9 cellular contexts compared by ENCODE assay signal in genomic region chr5:119031905-119032304, GRCh38. TPM values are rescaled to one million over a fixed set of nuclear protein-coding genes. Genes with fewer than 3 reads are reported as not detected.
A peak's percentile ranks its signal among the peaks of the same experiment; 100 is the strongest.
DNase-seq lines count a peak whose midpoint lies in the region; ATAC-seq and TF ChIP-seq lines count a peak whose summit lies in the region.
"Had no signal": no experiment of that assay in that cellular context is flagged by ENCODE, and none has a peak within 500 bp of the region (broad histone marks: within the 10 kb centered on the region; RNA-seq: fewer than 3 reads in every experiment).

No MANE protein-coding gene starts in this region.

- ATAC-seq in GM19467 (IDR thresholded peaks at IDR 0.05; ENCODE audit: unreplicated experiment) (peak; percentile 54), HG03457 (IDR thresholded peaks at IDR 0.05; ENCODE audit: unreplicated experiment) (peak; percentile 45), foreskin keratinocyte (no peak), omental fat pad (ENCODE audit: low FRiP score) (no peak)

- no peak for TF ChIP-seq CTCF in left ventricle myocardium inferior (IDR thresholded peaks at IDR 0.05; ENCODE audit: borderline replicate concordance)
- TF ChIP-seq CTCF in foreskin keratinocyte (conservative IDR thresholded peaks at IDR 0.05) = no peak
- no peak for TF ChIP-seq CTCF in omental fat pad (IDR thresholded peaks at IDR 0.05)

- no peaks in the 10 kb centered on the region for H3K9me3 ChIP-seq in left ventricle myocardium inferior (replicated peaks)
- H3K9me3 ChIP-seq: neutrophil had no signal

- H3K27me3 ChIP-seq in left ventricle myocardium inferior (ENCODE audit: low read depth) (no peaks in the 10 kb centered on the region), foreskin keratinocyte (no peaks in the 10 kb centered on the region)
- H3K27me3 ChIP-seq: neutrophil had no signal

- intact Hi-C loops in left ventricle myocardium inferior (cut with micrococcal nuclease) = no loop called here

- no peak overlapping the region for H3K4me3 ChIP-seq in left ventricle myocardium inferior

- DNase-seq in ELR (ENCODE audit: low read depth) = peak; percentile 32
- DNase-seq in dermis blood vessel endothelial cell = peak; percentile 1
- DNase-seq in left ventricle myocardium inferior = no peak
- DNase-seq in foreskin keratinocyte = no peak
- DNase-seq in 8988T = no peak
- DNase-seq in omental fat pad (ENCODE audit: low spot score) = no peak

- H3K27ac ChIP-seq in left ventricle myocardium inferior (replicated peaks) (no peak overlapping the region), foreskin keratinocyte (no peak overlapping the region)
- H3K27ac ChIP-seq: neutrophil had no signal

- no peaks in the 10 kb centered on the region for H3K36me3 ChIP-seq in left ventricle myocardium inferior
- H3K36me3 ChIP-seq: neutrophil had no signal

- no peaks in the 10 kb centered on the region for H3K4me1 ChIP-seq in left ventricle myocardium inferior
- peaks cover 5% of the 10 kb centered on the region for H3K4me1 ChIP-seq in foreskin keratinocyte

RNA-seq across cellular contexts. Expression of gene DMXL1, which starts 39.0 kb away (rescaled TPM):
- total RNA-seq in dermis blood vessel endothelial cell (35.1 and 53.4 TPM in 2 replicates), left ventricle myocardium inferior (22.3 TPM), foreskin keratinocyte (9.2 and 9.4 TPM in 2 replicates), omental fat pad (10 to 100 TPM; 40.7 to 80.9 (median 46.6) TPM)
- polyA plus RNA-seq in foreskin keratinocyte = 3.0 TPM in 2 replicates

RNA-seq across cellular contexts. Expression of gene DTWD2, which starts 43.6 kb away (rescaled TPM):
- total RNA-seq in dermis blood vessel endothelial cell (3.1 and 3.2 TPM in 2 replicates), left ventricle myocardium inferior (14.7 TPM), foreskin keratinocyte (3.3 and 4.1 TPM in 2 replicates), omental fat pad (1 to 10 TPM; 2.8 to 7.1 (median 3.4) TPM)
- 0.54 and 0.78 TPM in 2 replicates for polyA plus RNA-seq in foreskin keratinocyte

Comparison
In these comparisons a context has a peak if more than half of its experiments do, and no peak if none do; other contexts are left out.
1. DNase-seq: peak in ELR (single experiment) and dermis blood vessel endothelial cell (single experiment); none in left ventricle myocardium inferior (single experiment), foreskin keratinocyte (0 of 2), 8988T (single experiment) and omental fat pad (single experiment).
2. ATAC-seq: peak in GM19467 (single experiment) and HG03457 (single experiment); none in foreskin keratinocyte (single experiment) and omental fat pad (single experiment).